Comparison of ENCODE assay signal across 21 cellular contexts in genomic region chr20:48003021-48003420, GRCh38.
DNase-seq lines count a peak whose midpoint lies in the region; ATAC-seq and TF ChIP-seq lines count a peak whose summit lies in the region.
"Had no signal": no experiment of that assay in that cellular context is flagged by ENCODE, and none has a peak within 500 bp of the region (broad histone marks: within the 10 kb centered on the region; RNA-seq: fewer than 3 reads in every experiment).

No MANE protein-coding gene starts in this region.

- intact Hi-C loops in left lung (cut with DNase I): no loop called here

- H3K27ac Mint-ChIP-seq in osteocyte (ENCODE audit: unreplicated experiment): no peak overlapping the region
- H3K27ac Mint-ChIP-seq: CD4-positive, CD25-positive, alpha-beta regulatory T cell had no signal

- H3K4me2 ChIP-seq in DOHH2 (ENCODE audit: low read length) (peak overlapping the region; percentile 72), OCI-LY3 (ENCODE audit: low read length) (peak overlapping the region; percentile 40)

- TF ChIP-seq CTCF in DOHH2 (IDR thresholded peaks at IDR 0.05; ENCODE audit: low read depth, low read length, poor library complexity, severe bottlenecking): no peak
- no peak for TF ChIP-seq CTCF in OCI-LY3 (IDR thresholded peaks at IDR 0.05; ENCODE audit: low read depth, low read length)
- no peak for TF ChIP-seq CTCF in osteocyte (IDR thresholded peaks at IDR 0.05)
- no peak for TF ChIP-seq CTCF in left lung (IDR thresholded peaks at IDR 0.05)

- H3K79me2 ChIP-seq in DOHH2 (ENCODE audit: control insufficient read depth, low read length) (no peaks in the 10 kb centered on the region), OCI-LY3 (ENCODE audit: low read length) (no peaks in the 10 kb centered on the region)

- ATAC-seq in HG02852 (IDR thresholded peaks at IDR 0.05; ENCODE audit: unreplicated experiment) (peak; percentile 22), HG03521 (IDR thresholded peaks at IDR 0.05; ENCODE audit: unreplicated experiment) (no peak), left lung (no peak), GM19351 (IDR thresholded peaks at IDR 0.05; ENCODE audit: unreplicated experiment) (no peak)
- ATAC-seq in stimulated activated naive CD8-positive, alpha-beta T cell treated with anti-CD3 and anti-CD28 coated beads, Interleukin-15, Interleukin-2, amounts not matched to agents 100 U/mL and 50 U/mL, for 24 hours: no peak
- ATAC-seq: PC-3, SK-N-SH treated with all-trans-retinoic acid at 6 μM for 48 hours had no signal

- H3K27me3 ChIP-seq in DOHH2 (ENCODE audit: control insufficient read depth, low read length) (no peaks in the 10 kb centered on the region), OCI-LY3 (ENCODE audit: low read depth, low read length) (peaks cover 11% of the 10 kb centered on the region; the same call in 1 of the 2 replicates), left lung (peaks cover 0 to 11% of the 10 kb centered on the region in 2 donors)

- H3K4me3 ChIP-seq in DOHH2 (ENCODE audit: low read length) (peak overlapping the region; percentile 61), OCI-LY3 (ENCODE audit: low read length) (peak overlapping the region; percentile 6; the same call in 1 of the 2 replicates), left lung (no peak overlapping the region)

- peak; percentile 6 for DNase-seq in osteocyte (ENCODE audit: extremely low spot score, unreplicated experiment)
- no peak for DNase-seq in stimulated activated naive CD8-positive, alpha-beta T cell treated with anti-CD3 and anti-CD28 coated beads, Interleukin-15, Interleukin-2, amounts not matched to agents 100 U/mL and 50 U/mL, for 24 hours
- no peak for DNase-seq in left lung
- DNase-seq: CD4-positive, CD25-positive, alpha-beta regulatory T cell; COR-L47; DMS 273 treated with DMSO at 0.1 percent for 48 hours; GF-D8; Kasumi-1; NCI-H1105 treated with DMSO at 0.1 percent for 48 hours; NCI-H1694 treated with DMSO at 0.1 percent for 48 hours; NCI-H510A treated with DMSO at 0.1 percent for 48 hours; NCI-H774; PC-3; T-helper 1 cell; T-helper 9 cell had no signal

- H4K20me1 ChIP-seq in DOHH2 (ENCODE audit: control insufficient read depth, insufficient read depth, low read depth, low read length) (no peaks in the 10 kb centered on the region), OCI-LY3 (ENCODE audit: insufficient read depth, low read length) (no peaks in the 10 kb centered on the region)

- peaks cover 3% of the 10 kb centered on the region for H3K4me1 Mint-ChIP-seq in osteocyte (ENCODE audit: unreplicated experiment)

- H3K9me2 ChIP-seq in DOHH2 (replicated peaks; ENCODE audit: control insufficient read depth, low read length): no peaks in the 10 kb centered on the region

- H3F3A ChIP-seq in DOHH2 (ENCODE audit: control insufficient read depth, insufficient read depth): peaks cover 4% of the 10 kb centered on the region; the same call in 1 of the 2 replicates

- no peak overlapping the region for H2AFZ ChIP-seq in OCI-LY3 (ENCODE audit: low read depth, low read length)

- H3K9ac ChIP-seq in OCI-LY3 (ENCODE audit: low read length): no peak overlapping the region; the same call in 1 of the 2 replicates

- H3K27ac ChIP-seq in DOHH2 (ENCODE audit: low read depth, low read length) (peak overlapping the region; percentile 84), OCI-LY3 (ENCODE audit: low read length) (peak overlapping the region; percentile 77), left lung (no peak overlapping the region)

- no peak overlapping the region for H3K4me3 Mint-ChIP-seq in osteocyte (ENCODE audit: unreplicated experiment)
- H3K4me3 Mint-ChIP-seq: CD4-positive, CD25-positive, alpha-beta regulatory T cell had no signal

- H3K4me1 ChIP-seq in DOHH2 (ENCODE audit: control insufficient read depth, low read length) (peaks cover 43% of the 10 kb centered on the region), OCI-LY3 (ENCODE audit: low read length) (peaks cover 28% of the 10 kb centered on the region), left lung (no peaks in the 10 kb centered on the region)

- H3K9me3 Mint-ChIP-seq in osteocyte (ENCODE audit: unreplicated experiment): peaks cover 17% of the 10 kb centered on the region

- H3K36me3 ChIP-seq in DOHH2 (ENCODE audit: control insufficient read depth, low read length) (peaks cover 16% of the 10 kb centered on the region), OCI-LY3 (replicated peaks; ENCODE audit: low read depth, low read length) (peaks cover 16% of the 10 kb centered on the region), left lung (no peaks in the 10 kb centered on the region)

- H3K36me3 Mint-ChIP-seq in osteocyte (ENCODE audit: unreplicated experiment): no peaks in the 10 kb centered on the region
- H3K36me3 Mint-ChIP-seq: CD4-positive, CD25-positive, alpha-beta regulatory T cell had no signal

- peaks cover 11% of the 10 kb centered on the region for H3K27me3 Mint-ChIP-seq in osteocyte (ENCODE audit: unreplicated experiment)

- H3K9me3 ChIP-seq in DOHH2 (ENCODE audit: control insufficient read depth, insufficient read depth, low read length) (peaks cover 22% of the 10 kb centered on the region), OCI-LY3 (ENCODE audit: insufficient read depth, low read length) (peaks cover 22% of the 10 kb centered on the region; the same call in 1 of the 2 replicates), left lung (peaks cover 0 to 4% of the 10 kb centered on the region in 2 donors)

Comparison
In these comparisons a context has a peak if more than half of its experiments do, and no peak if none do; other contexts are left out.
1. H3K27ac ChIP-seq: peak in DOHH2 (single experiment) and OCI-LY3 (single experiment); none in left lung (0 of 2).
2. H3K4me3 ChIP-seq: peak in DOHH2 (single experiment) and OCI-LY3 (single experiment); none in left lung (0 of 2).